In the genomic region with DNA sequence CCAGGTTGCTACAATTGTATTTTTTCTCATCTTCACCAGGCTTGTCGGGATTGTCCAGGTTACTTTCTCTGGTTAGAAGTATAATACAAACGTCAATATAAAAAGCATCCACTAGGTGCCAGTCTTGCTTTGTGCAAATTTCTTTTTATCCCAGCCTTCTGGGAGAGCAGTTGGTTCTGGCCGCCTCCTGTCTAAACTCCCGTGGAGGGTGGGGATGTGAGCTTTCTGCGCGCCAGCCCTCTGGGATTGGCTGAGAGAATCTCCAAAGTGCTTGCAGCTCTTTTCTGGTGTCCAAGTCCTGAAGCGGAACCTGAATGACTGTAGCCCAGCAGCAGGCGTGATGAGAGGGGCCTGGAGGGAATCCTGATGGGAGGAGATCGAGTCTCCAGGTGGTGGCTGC, we compare ENCODE assay signal across 8 cellular contexts. TPM values are rescaled to one million over a fixed set of nuclear protein-coding genes. Genes with fewer than 3 reads are reported as not detected.
DNase-seq lines count a peak whose midpoint lies in the region; ATAC-seq and TF ChIP-seq lines count a peak whose summit lies in the region.

No MANE protein-coding gene starts in this region.

- H3K27ac Mint-ChIP-seq in activated CD4-positive, alpha-beta T cell treated with anti-CD3 and anti-CD28 coated beads, Interleukin-2, amount 10 ng/mL, durations not matched to agents 7 days and 5 days, result no peak overlapping the region

- H3K27ac ChIP-seq in HCT116 (ENCODE audit: low read depth, low read length), result no peak overlapping the region

- peak; percentile 45 to 87 (median 69) for TF ChIP-seq CTCF in HCT116 (IDR thresholded peaks at IDR 0.05 in 2 of 3, conservative IDR thresholded peaks at IDR 0.05 in 1 of 3; ENCODE audit: borderline replicate concordance in 1 of 3, insufficient read depth in 1 of 3, low read depth in 2 of 3, low read length in 2 of 3)

- H3K4me3 ChIP-seq in HCT116 (replicated peaks in 1 of 2; ENCODE audit: low read depth in 1 of 2, low read length in 2 of 2), result no peak overlapping the region

- RAD21 ChIA-PET in HCT116 (lab: Charles Lee; ENCODE audit: low non-redundant PET in 1 of 2, low total read pairs in 2 of 2, uncharacterized antibody in 2 of 2, unreplicated experiment in 2 of 2), result no interaction called here

- no TSS peak for BruUV-seq in HCT116 (replicated peaks; lab: Mats Ljungman, UMichigan)

- H2AFZ ChIP-seq in HCT116 (ENCODE audit: low read depth, low read length, poor library complexity, severe bottlenecking), result no peak overlapping the region

- H3K4me2 ChIP-seq in HCT116 (ENCODE audit: low read length), result peak overlapping the region; percentile 14; the same call in 1 of the 2 replicates

- DNase-seq in COLO668 (lab: John Stamatoyannopoulos, UW; ENCODE audit: unreplicated experiment), result peak; percentile 39
- DNase-seq in HCT116 (ENCODE audit: low read depth, low spot score), result peak; percentile 37
- DNase-seq in NCI-H345 treated with DMSO at 0.1 percent for 48 hours (lab: John Stamatoyannopoulos, UW; ENCODE audit: unreplicated experiment), result peak; percentile 67
- DNase-seq in activated CD4-positive, alpha-beta T cell treated with anti-CD3 and anti-CD28 coated beads, Interleukin-2, amount 10 ng/mL, durations not matched to agents 7 days and 5 days, result peak; percentile 62
- peak; percentile 48 to 67 for DNase-seq in erythroblast (lab: John Stamatoyannopoulos, UW)
- peak; percentile 66 for DNase-seq in mucosa of gallbladder (ENCODE audit: low spot score)
- DNase-seq in ureter (ENCODE audit: low spot score), result peak; percentile 64

- H3K36me3 Mint-ChIP-seq in activated CD4-positive, alpha-beta T cell treated with anti-CD3 and anti-CD28 coated beads, Interleukin-2, amount 10 ng/mL, durations not matched to agents 7 days and 5 days (ENCODE audit: low read depth), result no peaks in the 10 kb centered on the region

- H3K36me3 ChIP-seq in HCT116 (ENCODE audit: control insufficient read depth in 1 of 2, insufficient read depth in 2 of 2, low read length in 2 of 2), result no peaks in the 10 kb centered on the region

- CTCF ChIA-PET in HCT116 (lab: Charles Lee), result interaction anchor here (0.6 to 1.4 kb wide), 9 partner anchors 15 to 1157 kb away, joined by 3 to 5 read pairs (median 3); no protein-coding TSS in a partner anchor
- CTCF ChIA-PET in activated CD4-positive, alpha-beta T cell treated with anti-CD3 and anti-CD28 coated beads, Interleukin-2, amount 10 ng/mL, durations not matched to agents 7 days and 5 days (lab: Charles Lee), result interaction anchor here (0.7 to 1.7 kb wide), 5 partner anchors 9 to 237 kb away, joined by 3 to 5 read pairs (median 3); no protein-coding TSS in a partner anchor

- intact Hi-C loops in HCT116 (cut with micrococcal nuclease), result loop anchor here (1.0 to 10.0 kb wide), 8 partner anchors 238 to 1156 kb away; no protein-coding TSS in a partner anchor

- H3K4me1 Mint-ChIP-seq in activated CD4-positive, alpha-beta T cell treated with anti-CD3 and anti-CD28 coated beads, Interleukin-2, amount 10 ng/mL, durations not matched to agents 7 days and 5 days, result peaks cover 3% of the 10 kb centered on the region

- no peaks in the 10 kb centered on the region for H3K9me3 Mint-ChIP-seq in activated CD4-positive, alpha-beta T cell treated with anti-CD3 and anti-CD28 coated beads, Interleukin-2, amount 10 ng/mL, durations not matched to agents 7 days and 5 days

- no peaks in the 10 kb centered on the region for H3K27me3 ChIP-seq in HCT116 (ENCODE audit: insufficient read depth, low read length)

- TF ChIP-seq POLR2A in HCT116 (IDR thresholded peaks at IDR 0.05; ENCODE audit: borderline replicate concordance, extremely low read depth, insufficient read depth, insufficient read length) (no peak), erythroblast (IDR thresholded peaks at IDR 0.05; ENCODE audit: low read length) (no peak)

- TF ChIP-seq RAD21 in HCT116 (IDR thresholded peaks at IDR 0.05; ENCODE audit: low read depth), result peak; percentile 97

- no peaks in the 10 kb centered on the region for H3K9me2 ChIP-seq in HCT116 (ENCODE audit: insufficient read depth)

- ATAC-seq in HCT116 (peak; percentile 78), HG03196 (IDR thresholded peaks at IDR 0.05; ENCODE audit: unreplicated experiment) (no peak)

- no peaks in the 10 kb centered on the region for H3K27me3 Mint-ChIP-seq in activated CD4-positive, alpha-beta T cell treated with anti-CD3 and anti-CD28 coated beads, Interleukin-2, amount 10 ng/mL, durations not matched to agents 7 days and 5 days

- H3K9me3 ChIP-seq in HCT116 (ENCODE audit: control insufficient read depth in 1 of 2, insufficient read depth in 1 of 2, low read depth in 1 of 2, low read length in 2 of 2), result no peaks in the 10 kb centered on the region

- H4K20me1 ChIP-seq in HCT116 (ENCODE audit: insufficient read depth), result no peaks in the 10 kb centered on the region

- no peaks in the 10 kb centered on the region for H3K79me2 ChIP-seq in HCT116 (ENCODE audit: insufficient read depth, low read length)

- no peak overlapping the region for H3K4me3 Mint-ChIP-seq in activated CD4-positive, alpha-beta T cell treated with anti-CD3 and anti-CD28 coated beads, Interleukin-2, amount 10 ng/mL, durations not matched to agents 7 days and 5 days

- H3K9ac ChIP-seq in HCT116 (ENCODE audit: low read length), result no peak overlapping the region

- peaks cover 3 to 10% of the 10 kb centered on the region in 2 experiments; a peak in 2 of 4 replicates for H3K4me1 ChIP-seq in HCT116 (ENCODE audit: control insufficient read depth in 1 of 2, insufficient read depth in 2 of 2, low read length in 2 of 2)

- POLR2A ChIA-PET in HCT116 (lab: Charles Lee), result no interaction called here
- POLR2A ChIA-PET in activated CD4-positive, alpha-beta T cell treated with anti-CD3 and anti-CD28 coated beads, Interleukin-2, amount 10 ng/mL, durations not matched to agents 7 days and 5 days (lab: Charles Lee), result interaction anchor here (0.5 kb wide), 1 partner anchor 102 kb away, joined by 3 read pairs; no protein-coding TSS in a partner anchor

TF ChIP-seq in HCT116, 20 proteins besides CTCF, POLR2A, EP300 and RAD21 (continues in another document):
- TF ChIP-seq JUND (IDR thresholded peaks at IDR 0.05) (no peak), EZH2 (IDR thresholded peaks at IDR 0.05) (no peak), TCF7L2 (IDR thresholded peaks at IDR 0.05; ENCODE audit: borderline replicate concordance, extremely low read depth, insufficient read depth, insufficient read length) (no peak), EGR1 (IDR thresholded peaks at IDR 0.05; ENCODE audit: low read depth) (no peak), POLR2AphosphoS5 (IDR thresholded peaks at IDR 0.05; ENCODE audit: low read depth, low read length) (no peak), SRF (IDR thresholded peaks at IDR 0.05; ENCODE audit: low read depth) (no peak), ELF1 (IDR thresholded peaks at IDR 0.05; ENCODE audit: borderline replicate concordance, low read depth) (no peak), YY1 (IDR thresholded peaks at IDR 0.05; ENCODE audit: extremely low read depth, insufficient replicate concordance, low read depth, low read length) (no peak)
- TF ChIP-seq, protein P1, sequence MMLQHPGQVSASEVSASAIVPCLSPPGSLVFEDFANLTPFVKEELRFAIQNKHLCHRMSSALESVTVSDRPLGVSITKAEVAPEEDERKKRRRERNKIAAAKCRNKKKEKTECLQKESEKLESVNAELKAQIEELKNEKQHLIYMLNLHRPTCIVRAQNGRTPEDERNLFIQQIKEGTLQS (IDR thresholded peaks at IDR 0.05), result no peak
- TF ChIP-seq, protein P2, sequence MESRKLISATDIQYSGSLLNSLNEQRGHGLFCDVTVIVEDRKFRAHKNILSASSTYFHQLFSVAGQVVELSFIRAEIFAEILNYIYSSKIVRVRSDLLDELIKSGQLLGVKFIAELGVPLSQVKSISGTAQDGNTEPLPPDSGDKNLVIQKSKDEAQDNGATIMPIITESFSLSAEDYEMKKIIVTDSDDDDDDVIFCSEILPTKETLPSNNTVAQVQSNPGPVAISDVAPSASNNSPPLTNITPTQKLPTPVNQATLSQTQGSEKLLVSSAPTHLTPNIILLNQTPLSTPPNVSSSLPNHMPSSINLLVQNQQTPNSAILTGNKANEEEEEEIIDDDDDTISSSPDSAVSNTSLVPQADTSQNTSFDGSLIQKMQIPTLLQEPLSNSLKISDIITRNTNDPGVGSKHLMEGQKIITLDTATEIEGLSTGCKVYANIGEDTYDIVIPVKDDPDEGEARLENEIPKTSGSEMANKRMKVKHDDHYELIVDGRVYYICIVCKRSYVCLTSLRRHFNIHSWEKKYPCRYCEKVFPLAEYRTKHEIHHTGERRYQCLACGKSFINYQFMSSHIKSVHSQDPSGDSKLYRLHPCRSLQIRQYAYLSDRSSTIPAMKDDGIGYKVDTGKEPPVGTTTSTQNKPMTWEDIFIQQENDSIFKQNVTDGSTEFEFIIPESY (IDR thresholded peaks at IDR 0.05; ENCODE audit: extremely low read depth, insufficient replicate concordance, low read length), result no peak
- TF ChIP-seq, protein P3, sequence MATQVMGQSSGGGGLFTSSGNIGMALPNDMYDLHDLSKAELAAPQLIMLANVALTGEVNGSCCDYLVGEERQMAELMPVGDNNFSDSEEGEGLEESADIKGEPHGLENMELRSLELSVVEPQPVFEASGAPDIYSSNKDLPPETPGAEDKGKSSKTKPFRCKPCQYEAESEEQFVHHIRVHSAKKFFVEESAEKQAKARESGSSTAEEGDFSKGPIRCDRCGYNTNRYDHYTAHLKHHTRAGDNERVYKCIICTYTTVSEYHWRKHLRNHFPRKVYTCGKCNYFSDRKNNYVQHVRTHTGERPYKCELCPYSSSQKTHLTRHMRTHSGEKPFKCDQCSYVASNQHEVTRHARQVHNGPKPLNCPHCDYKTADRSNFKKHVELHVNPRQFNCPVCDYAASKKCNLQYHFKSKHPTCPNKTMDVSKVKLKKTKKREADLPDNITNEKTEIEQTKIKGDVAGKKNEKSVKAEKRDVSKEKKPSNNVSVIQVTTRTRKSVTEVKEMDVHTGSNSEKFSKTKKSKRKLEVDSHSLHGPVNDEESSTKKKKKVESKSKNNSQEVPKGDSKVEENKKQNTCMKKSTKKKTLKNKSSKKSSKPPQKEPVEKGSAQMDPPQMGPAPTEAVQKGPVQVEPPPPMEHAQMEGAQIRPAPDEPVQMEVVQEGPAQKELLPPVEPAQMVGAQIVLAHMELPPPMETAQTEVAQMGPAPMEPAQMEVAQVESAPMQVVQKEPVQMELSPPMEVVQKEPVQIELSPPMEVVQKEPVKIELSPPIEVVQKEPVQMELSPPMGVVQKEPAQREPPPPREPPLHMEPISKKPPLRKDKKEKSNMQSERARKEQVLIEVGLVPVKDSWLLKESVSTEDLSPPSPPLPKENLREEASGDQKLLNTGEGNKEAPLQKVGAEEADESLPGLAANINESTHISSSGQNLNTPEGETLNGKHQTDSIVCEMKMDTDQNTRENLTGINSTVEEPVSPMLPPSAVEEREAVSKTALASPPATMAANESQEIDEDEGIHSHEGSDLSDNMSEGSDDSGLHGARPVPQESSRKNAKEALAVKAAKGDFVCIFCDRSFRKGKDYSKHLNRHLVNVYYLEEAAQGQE (IDR thresholded peaks at IDR 0.05; ENCODE audit: low read depth), result no peak

RNA-seq across cellular contexts. Expression of a gene that starts 22.4 kb away (rescaled TPM):
- total RNA-seq in HCT116 (2021; ENCODE audit: unreplicated experiment) (0.76 TPM), mucosa of gallbladder (3.5 TPM), ureter (0.31 TPM)
- 0.05 and 0.10 TPM in 2 replicates for polyA plus RNA-seq in HCT116 (2012)
- total RNA-seq in activated CD4-positive, alpha-beta T cell treated with anti-CD3 and anti-CD28 coated beads, Interleukin-2, amount 10 ng/mL, durations not matched to agents 7 days and 5 days, result 1 to 10 TPM; 3.7 to 5.0 TPM
